In genomic region chr1:1557688-1558087, GRCh38 we compare ENCODE assay signal across 2 cellular contexts. TPM values are rescaled to one million over a fixed set of nuclear protein-coding genes. Genes with fewer than 3 reads are reported as not detected.
"Had no signal": no experiment of that assay in that cellular context is flagged by ENCODE, and none has a peak within 500 bp of the region (broad histone marks: within the 10 kb centered on the region; RNA-seq: fewer than 3 reads in every experiment).

No MANE protein-coding gene starts in this region.

RNA-seq across cellular contexts. Expression of gene TMEM240, which starts 17.3 kb away (rescaled TPM):
- total RNA-seq: H4 had no signal

RNA-seq across cellular contexts. Expression of gene FNDC10, which starts 42.2 kb away (rescaled TPM):
- total RNA-seq: HT-29 had no signal
